Comparison of ENCODE assay signal across 1 cellular context in genomic region chr6:45548657-45549515, GRCh38.
TF ChIP-seq lines count a peak whose summit lies in the region.

No MANE protein-coding gene starts in this region.

TF ChIP-seq in GM12878, 131 proteins besides CTCF, POLR2A, EP300 and RAD21 (continued from another document):
- TF ChIP-seq ZBTB40 (IDR thresholded peaks at IDR 0.05; ENCODE audit: borderline replicate concordance) (no peak), JUNB (IDR thresholded peaks at IDR 0.05) (no peak), CEBPB (IDR thresholded peaks at IDR 0.05; ENCODE audit: borderline replicate concordance in 1 of 2, low read depth in 2 of 2, low read length in 2 of 2) (no peak), MYB (IDR thresholded peaks at IDR 0.05; ENCODE audit: borderline replicate concordance, low read depth, low read length) (no peak), IKZF1 (conservative IDR thresholded peaks at IDR 0.05) (peak; percentile 52), SP1 (IDR thresholded peaks at IDR 0.05; ENCODE audit: low read depth, low read length) (no peak), TBL1XR1 (IDR thresholded peaks at IDR 0.05; ENCODE audit: low read depth, low read length) (no peak), HDGF (IDR thresholded peaks at IDR 0.05) (no peak), ZNF207 (IDR thresholded peaks at IDR 0.05; ENCODE audit: borderline replicate concordance) (no peak), GATAD2B (conservative IDR thresholded peaks at IDR 0.05; ENCODE audit: low read depth) (no peak), SRF (IDR thresholded peaks at IDR 0.05; ENCODE audit: low read depth in 2 of 2, low read length in 2 of 2) (no peak), ZBTB4 (CRISPR knock-in tag; IDR thresholded peaks at IDR 0.05) (no peak), EED (IDR thresholded peaks at IDR 0.05; ENCODE audit: low read depth) (no peak), POU2F2 (IDR thresholded peaks at IDR 0.05; ENCODE audit: borderline replicate concordance, low read depth, low read length) (peak; percentile 97; the same call in 2 of the 3 replicates), SKIL (IDR thresholded peaks at IDR 0.05; ENCODE audit: low read depth, poor library complexity, severe bottlenecking) (no peak), MXI1 (IDR thresholded peaks at IDR 0.05; ENCODE audit: low read depth, low read length) (no peak), GABPA (IDR thresholded peaks at IDR 0.05; ENCODE audit: low read depth) (no peak), FOS (IDR thresholded peaks at IDR 0.05; ENCODE audit: borderline replicate concordance, extremely low read depth, insufficient read length) (no peak), HSF1 (IDR thresholded peaks at IDR 0.05; ENCODE audit: low read depth, low read length) (no peak), EGR1 (IDR thresholded peaks at IDR 0.05; ENCODE audit: borderline replicate concordance in 1 of 2, low read depth in 2 of 2, low read length in 2 of 2) (no peak), BMI1 (IDR thresholded peaks at IDR 0.05; ENCODE audit: borderline replicate concordance) (no peak), RB1 (IDR thresholded peaks at IDR 0.05; ENCODE audit: borderline replicate concordance) (no peak)
- TF ChIP-seq, protein P1, sequence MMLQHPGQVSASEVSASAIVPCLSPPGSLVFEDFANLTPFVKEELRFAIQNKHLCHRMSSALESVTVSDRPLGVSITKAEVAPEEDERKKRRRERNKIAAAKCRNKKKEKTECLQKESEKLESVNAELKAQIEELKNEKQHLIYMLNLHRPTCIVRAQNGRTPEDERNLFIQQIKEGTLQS (IDR thresholded peaks at IDR 0.05; ENCODE audit: borderline replicate concordance, extremely low read depth, low read depth, low read length), result no peak
- TF ChIP-seq, protein P2, sequence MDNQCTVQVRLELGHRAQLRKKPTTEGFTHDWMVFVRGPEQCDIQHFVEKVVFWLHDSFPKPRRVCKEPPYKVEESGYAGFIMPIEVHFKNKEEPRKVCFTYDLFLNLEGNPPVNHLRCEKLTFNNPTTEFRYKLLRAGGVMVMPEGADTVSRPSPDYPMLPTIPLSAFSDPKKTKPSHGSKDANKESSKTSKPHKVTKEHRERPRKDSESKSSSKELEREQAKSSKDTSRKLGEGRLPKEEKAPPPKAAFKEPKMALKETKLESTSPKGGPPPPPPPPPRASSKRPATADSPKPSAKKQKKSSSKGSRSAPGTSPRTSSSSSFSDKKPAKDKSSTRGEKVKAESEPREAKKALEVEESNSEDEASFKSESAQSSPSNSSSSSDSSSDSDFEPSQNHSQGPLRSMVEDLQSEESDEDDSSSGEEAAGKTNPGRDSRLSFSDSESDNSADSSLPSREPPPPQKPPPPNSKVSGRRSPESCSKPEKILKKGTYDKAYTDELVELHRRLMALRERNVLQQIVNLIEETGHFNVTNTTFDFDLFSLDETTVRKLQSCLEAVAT (IDR thresholded peaks at IDR 0.05), result 0 out of 2 replicates have a peak, but pooled peaks have one; percentile 38
- TF ChIP-seq, protein P3, sequence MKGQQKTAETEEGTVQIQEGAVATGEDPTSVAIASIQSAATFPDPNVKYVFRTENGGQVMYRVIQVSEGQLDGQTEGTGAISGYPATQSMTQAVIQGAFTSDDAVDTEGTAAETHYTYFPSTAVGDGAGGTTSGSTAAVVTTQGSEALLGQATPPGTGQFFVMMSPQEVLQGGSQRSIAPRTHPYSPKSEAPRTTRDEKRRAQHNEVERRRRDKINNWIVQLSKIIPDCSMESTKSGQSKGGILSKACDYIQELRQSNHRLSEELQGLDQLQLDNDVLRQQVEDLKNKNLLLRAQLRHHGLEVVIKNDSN (IDR thresholded peaks at IDR 0.05; ENCODE audit: borderline replicate concordance, extremely low read length, insufficient read depth, low read depth, low read length), result no peak
- TF ChIP-seq, protein P4, sequence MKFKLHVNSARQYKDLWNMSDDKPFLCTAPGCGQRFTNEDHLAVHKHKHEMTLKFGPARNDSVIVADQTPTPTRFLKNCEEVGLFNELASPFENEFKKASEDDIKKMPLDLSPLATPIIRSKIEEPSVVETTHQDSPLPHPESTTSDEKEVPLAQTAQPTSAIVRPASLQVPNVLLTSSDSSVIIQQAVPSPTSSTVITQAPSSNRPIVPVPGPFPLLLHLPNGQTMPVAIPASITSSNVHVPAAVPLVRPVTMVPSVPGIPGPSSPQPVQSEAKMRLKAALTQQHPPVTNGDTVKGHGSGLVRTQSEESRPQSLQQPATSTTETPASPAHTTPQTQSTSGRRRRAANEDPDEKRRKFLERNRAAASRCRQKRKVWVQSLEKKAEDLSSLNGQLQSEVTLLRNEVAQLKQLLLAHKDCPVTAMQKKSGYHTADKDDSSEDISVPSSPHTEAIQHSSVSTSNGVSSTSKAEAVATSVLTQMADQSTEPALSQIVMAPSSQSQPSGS (IDR thresholded peaks at IDR 0.05; ENCODE audit: low read length), result peak; percentile 65
